Comparison of ENCODE assay signal across 9 cellular contexts in the genomic region with DNA sequence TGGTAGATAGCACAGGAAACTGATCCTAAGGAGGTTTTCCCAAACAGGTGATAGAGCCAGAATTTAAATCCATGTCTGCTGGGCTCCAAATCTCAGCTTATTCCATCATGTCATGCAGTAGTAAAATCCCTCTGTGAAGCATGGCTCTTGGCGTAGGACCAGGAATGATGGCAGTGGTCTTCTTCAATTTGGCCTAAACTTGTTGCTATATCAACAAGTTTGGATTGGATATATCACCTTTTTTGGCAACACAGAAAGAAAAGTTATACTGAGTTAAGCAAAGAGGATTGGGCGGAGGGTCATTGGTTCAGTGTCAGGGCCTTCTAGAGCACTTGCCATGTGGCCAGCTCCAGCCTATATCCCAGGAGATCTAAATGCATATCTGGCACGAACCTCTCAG.
"Had no signal": no experiment of that assay in that cellular context is flagged by ENCODE, and none has a peak within 500 bp of the region (broad histone marks: within the 10 kb centered on the region; RNA-seq: fewer than 3 reads in every experiment).

No MANE protein-coding gene starts in this region.

- ATAC-seq: activated CD4-positive, alpha-beta T cell treated with anti-CD3 and anti-CD28 coated beads for 36 hours; activated CD4-positive, CD25-positive, alpha-beta regulatory T cell treated with anti-CD3 and anti-CD28 coated beads, Interleukin-2, amount 50 U/mL, for 24 hours; activated CD8-positive, alpha-beta memory T cell treated with anti-CD3 and anti-CD28 coated beads, Interleukin-2, amount 10 ng/mL, durations not matched to agents 7 days and 5 days; activated CD8-positive, alpha-beta T cell treated with anti-CD3 and anti-CD28 coated beads for 36 hours; activated CD8-positive, alpha-beta T cell treated with anti-CD3 and anti-CD28 coated beads, Interleukin-2, amount 10 ng/mL, durations not matched to agents 7 days and 5 days; T-helper 17 cell; WTC11 had no signal

- H3K27ac ChIP-seq: VCaP, WERI-Rb-1 had no signal

- H3K36me3 ChIP-seq: WERI-Rb-1 had no signal
